8 cellular contexts compared by ENCODE assay signal in the genomic region with DNA sequence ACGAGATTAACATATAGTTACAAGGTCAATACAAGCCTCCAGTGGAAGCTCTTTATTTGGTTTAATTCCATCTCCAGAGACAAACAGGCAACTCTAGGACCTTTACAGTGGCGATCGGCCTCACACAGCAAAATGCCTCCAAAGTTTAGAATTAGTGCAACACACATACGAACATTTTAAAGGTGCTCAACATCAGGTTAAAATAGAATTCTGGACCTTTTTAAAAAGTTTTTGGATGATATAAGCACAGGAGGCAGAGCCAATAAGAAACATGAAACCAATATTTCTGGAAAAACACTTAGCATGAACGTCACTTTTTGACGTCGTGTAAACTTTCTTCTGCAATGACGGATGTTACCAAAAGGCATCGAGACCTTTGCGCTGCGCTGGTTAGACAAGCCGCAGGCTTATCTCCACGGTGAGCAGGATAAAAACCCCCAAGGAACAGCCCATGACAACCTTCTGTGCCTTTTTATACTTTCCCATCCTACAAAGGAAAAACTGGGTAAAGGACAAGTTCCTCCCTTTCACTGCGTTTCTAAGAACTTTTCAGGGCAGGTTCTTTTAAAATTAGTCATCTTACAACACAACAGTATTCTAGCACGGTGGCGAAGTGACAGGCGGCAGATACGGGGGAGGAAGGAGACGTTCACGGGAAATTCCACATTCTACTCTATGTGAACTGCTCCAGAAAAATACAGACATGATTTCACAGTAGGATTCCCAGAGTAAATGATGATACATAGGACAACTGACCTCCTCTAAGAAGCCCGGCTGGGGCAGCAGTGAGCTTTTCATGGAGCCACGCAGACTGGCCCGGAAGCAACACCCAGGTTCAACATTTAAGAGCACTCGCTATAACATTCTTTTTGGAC. TPM values are rescaled to one million over a fixed set of nuclear protein-coding genes. Genes with fewer than 3 reads are reported as not detected.
DNase-seq lines count a peak whose midpoint lies in the region; ATAC-seq and TF ChIP-seq lines count a peak whose summit lies in the region.

No MANE protein-coding gene starts in this region.

- H3K27me3 ChIP-seq in CD4-positive, alpha-beta T cell (ENCODE audit: control insufficient read depth, insufficient read depth, low read length): no peaks in the 10 kb centered on the region
- no peaks in the 10 kb centered on the region for H3K27me3 ChIP-seq in kidney epithelial cell (ENCODE audit: control insufficient read depth, insufficient read depth, low read length)

- POLR2A ChIA-PET in CD4-positive, alpha-beta T cell (lab: Charles Lee): interaction anchor here (0.6 to 13.2 kb wide), 33 partner anchors 7 to 241 kb away, joined by 3 to 206 read pairs (median 9); a partner anchor contains a TSS

- no peaks in the 10 kb centered on the region for H3K9me3 Mint-ChIP-seq in CD4-positive, alpha-beta T cell
- H3K9me3 Mint-ChIP-seq in activated T-helper 17 cell treated with anti-CD3 and anti-CD28 coated beads, Interleukin-2, amount 50 U/mL, for 72 hours: no peaks in the 10 kb centered on the region

- peak overlapping the region; percentile 99 for H3K27ac Mint-ChIP-seq in CD4-positive, alpha-beta T cell
- peak overlapping the region; percentile 99 for H3K27ac Mint-ChIP-seq in activated T-helper 17 cell treated with anti-CD3 and anti-CD28 coated beads, Interleukin-2, amount 50 U/mL, for 72 hours

- H3K36me3 ChIP-seq in kidney epithelial cell (ENCODE audit: control insufficient read depth, insufficient read depth, low read length): no peaks in the 10 kb centered on the region

- DNase-seq in CD4-positive, alpha-beta T cell: peak in 7 of 10 experiments; percentile 31 to 86 (median 53)
- DNase-seq in NAMALWA (ENCODE audit: low spot score) (peak; percentile 51), kidney epithelial cell (ENCODE audit: low read depth) (peak; percentile 21), NCI-H1436 treated with DMSO at 0.1 percent for 48 hours (lab: John Stamatoyannopoulos, UW) (no peak), NCI-H2029 treated with DMSO at 0.1 percent for 48 hours (lab: John Stamatoyannopoulos, UW) (no peak), SHP77 (lab: John Stamatoyannopoulos, UW) (no peak)
- peak; percentile 58 to 90 (median 84) for DNase-seq in stimulated activated naive CD4-positive, alpha-beta T cell (lab: John Stamatoyannopoulos, UW)

- TF ChIP-seq CTCF in CD4-positive, alpha-beta T cell (IDR thresholded peaks at IDR 0.05): no peak
- peak; percentile 36 for TF ChIP-seq CTCF in kidney epithelial cell (IDR thresholded peaks at IDR 0.05; ENCODE audit: insufficient read depth, low read length, poor library complexity, severe bottlenecking)

- ATAC-seq in CD4-positive, alpha-beta T cell (ENCODE audit: poor library complexity): peak; percentile 29
- ATAC-seq in activated T-helper 17 cell treated with anti-CD3 and anti-CD28 coated beads, Interleukin-2, amount 50 U/mL, for 72 hours (replicated peaks): peak; percentile 22

- H3K27me3 Mint-ChIP-seq in CD4-positive, alpha-beta T cell: no peaks in the 10 kb centered on the region
- H3K27me3 Mint-ChIP-seq in activated T-helper 17 cell treated with anti-CD3 and anti-CD28 coated beads, Interleukin-2, amount 50 U/mL, for 72 hours: no peaks in the 10 kb centered on the region

- intact Hi-C loops in CD4-positive, alpha-beta T cell (cut with DNase I, micrococcal nuclease): loop anchor here (1.0 to 10.0 kb wide), 10 partner anchors 8 to 347 kb away; a partner anchor contains a TSS

- H3K36me3 Mint-ChIP-seq in CD4-positive, alpha-beta T cell (ENCODE audit: low read depth): peaks cover 56% of the 10 kb centered on the region
- H3K36me3 Mint-ChIP-seq in activated T-helper 17 cell treated with anti-CD3 and anti-CD28 coated beads, Interleukin-2, amount 50 U/mL, for 72 hours (ENCODE audit: low read depth): peaks cover 94% of the 10 kb centered on the region

- no peaks in the 10 kb centered on the region for H3K9me3 ChIP-seq in CD4-positive, alpha-beta T cell (ENCODE audit: control insufficient read depth, low read length)

- peaks cover 80% of the 10 kb centered on the region for H3K4me1 Mint-ChIP-seq in CD4-positive, alpha-beta T cell (ENCODE audit: low read depth)
- peaks cover 51% of the 10 kb centered on the region for H3K4me1 Mint-ChIP-seq in activated T-helper 17 cell treated with anti-CD3 and anti-CD28 coated beads, Interleukin-2, amount 50 U/mL, for 72 hours

- peak overlapping the region; percentile 99 for H3K27ac ChIP-seq in CD4-positive, alpha-beta T cell (ENCODE audit: low read depth, low read length)

- CTCF ChIA-PET in CD4-positive, alpha-beta T cell (lab: Charles Lee): interaction anchor here (0.6 to 2.6 kb wide), 9 partner anchors 8 to 220 kb away, joined by 3 to 10 read pairs (median 4); no protein-coding TSS in a partner anchor

- no peak overlapping the region for H3K4me3 ChIP-seq in kidney epithelial cell (ENCODE audit: low read depth, low read length)

- H3K4me3 Mint-ChIP-seq in CD4-positive, alpha-beta T cell: peak overlapping the region; percentile 96
- H3K4me3 Mint-ChIP-seq in activated T-helper 17 cell treated with anti-CD3 and anti-CD28 coated beads, Interleukin-2, amount 50 U/mL, for 72 hours: peak overlapping the region; percentile 84

RNA-seq across cellular contexts. Expression of a gene that starts 52.2 kb away (rescaled TPM):
- total RNA-seq in CD4-positive, alpha-beta T cell: 10 to 100 TPM; 80.4 to 80.9 TPM
- total RNA-seq in activated T-helper 17 cell treated with anti-CD3 and anti-CD28 coated beads, Interleukin-2, amount 50 U/mL, for 72 hours: 10 to 100 TPM; 50.1 to 52.5 TPM
- 15.7 and 27.3 TPM in 2 replicates for total RNA-seq in kidney epithelial cell

RNA-seq across cellular contexts. Expression of a gene that starts 52.4 kb away (rescaled TPM):
- 100 to 1,000 TPM; 145 to 159 TPM for total RNA-seq in CD4-positive, alpha-beta T cell
- total RNA-seq in activated T-helper 17 cell treated with anti-CD3 and anti-CD28 coated beads, Interleukin-2, amount 50 U/mL, for 72 hours: 10 to 100 TPM; 23.4 to 73.3 TPM
- 50.9 and 77.3 TPM in 2 replicates for total RNA-seq in kidney epithelial cell

Comparison
In these comparisons a context has a peak if more than half of its experiments do, and no peak if none do; other contexts are left out.
1. DNase-seq: peak in CD4-positive, alpha-beta T cell (7 of 10), NAMALWA (single experiment), kidney epithelial cell (single experiment) and stimulated activated naive CD4-positive, alpha-beta T cell (6 of 6); none in NCI-H1436 treated with DMSO at 0.1 percent for 48 hours (single experiment), NCI-H2029 treated with DMSO at 0.1 percent for 48 hours (single experiment) and SHP77 (0 of 2).